15 cellular contexts compared by ENCODE assay signal in genomic region chr11:24609778-24610177, GRCh38.
DNase-seq lines count a peak whose midpoint lies in the region; ATAC-seq and TF ChIP-seq lines count a peak whose summit lies in the region.
"Had no signal": no experiment of that assay in that cellular context is flagged by ENCODE, and none has a peak within 500 bp of the region (broad histone marks: within the 10 kb centered on the region; RNA-seq: fewer than 3 reads in every experiment).

No MANE protein-coding gene starts in this region.

- H3K4me1 Mint-ChIP-seq in H9 (peaks cover 7 to 9% of the 10 kb centered on the region in 2 experiments; a peak in 2 of 4 replicates), nephron (peaks cover 12% of the 10 kb centered on the region)
- H3K4me1 Mint-ChIP-seq: B cell had no signal

- H3K79me1 ChIP-seq in H9 (ENCODE audit: insufficient read depth, low read depth, low read length, poor library complexity, severe bottlenecking) = no peaks in the 10 kb centered on the region

- no peak overlapping the region for H3K14ac ChIP-seq in H9 (ENCODE audit: insufficient read depth, low read length)

- H2BK12ac ChIP-seq in H9 (ENCODE audit: insufficient read length, low read depth, low read length) = no peak overlapping the region

- H3K4me3 ChIP-seq in A673 (ENCODE audit: low read depth, low read length, poor library complexity, severe bottlenecking) = no peak overlapping the region
- H3K4me3 ChIP-seq in OCI-LY1 (ENCODE audit: low read depth, low read length, poor library complexity, severe bottlenecking) = no peak overlapping the region
- H3K4me3 ChIP-seq: BLaER1 treated with 17β-estradiol and CSF1 and Interleukin-3, amounts not matched to agents 10 nM and 100 nM; HAP-1 had no signal

- DNase-seq in A673 (ENCODE audit: low spot score) (peak; percentile 0), H9 (no peak)
- DNase-seq: 8988T; CD8-positive, alpha-beta T cell; DMS 273 treated with DMSO at 0.1 percent for 48 hours; GDM1 had no signal

- intact Hi-C loops in A673 (cut with micrococcal nuclease; ENCODE audit: unreplicated experiment) = no loop called here

- TF ChIP-seq CTCF in A673 (conservative IDR thresholded peaks at IDR 0.05; ENCODE audit: low read depth, low read length) (no peak), H9 (conservative IDR thresholded peaks at IDR 0.05) (no peak), OCI-LY1 (IDR thresholded peaks at IDR 0.05; ENCODE audit: low read length) (no peak), nephron (IDR thresholded peaks at IDR 0.05; ENCODE audit: unreplicated experiment in 3 of 3) (no peak)

- H3K36me3 Mint-ChIP-seq in H9 (ENCODE audit: insufficient read depth in 1 of 3, low read depth in 3 of 3) (no peaks in the 10 kb centered on the region; a peak in 1 of 7 replicates), nephron (ENCODE audit: low read depth) (no peaks in the 10 kb centered on the region)
- H3K36me3 Mint-ChIP-seq: CD8-positive, alpha-beta T cell had no signal

- no peak overlapping the region for H2BK120ac ChIP-seq in H9 (ENCODE audit: low read depth, low read length, poor library complexity, severe bottlenecking)

- no peaks in the 10 kb centered on the region for H3K9me3 ChIP-seq in A673 (ENCODE audit: low read depth, low read length, poor library complexity, severe bottlenecking)
- H3K9me3 ChIP-seq in H9 (ENCODE audit: control insufficient read depth, low read depth, low read length) = no peaks in the 10 kb centered on the region
- H3K9me3 ChIP-seq in OCI-LY1 (ENCODE audit: low read length) = no peaks in the 10 kb centered on the region
- H3K9me3 ChIP-seq: BLaER1 treated with 17β-estradiol and CSF1 and Interleukin-3, amounts not matched to agents 10 nM and 100 nM; HAP-1 had no signal

- H2AFZ ChIP-seq in H9 (ENCODE audit: low read length) = no peak overlapping the region
- H2AFZ ChIP-seq in OCI-LY1 (ENCODE audit: low read length) = no peak overlapping the region

- H4K20me1 ChIP-seq in H9 (ENCODE audit: control insufficient read depth, insufficient read depth, insufficient read length) (no peaks in the 10 kb centered on the region), OCI-LY1 (ENCODE audit: insufficient read depth, low read length) (no peaks in the 10 kb centered on the region)
- H4K20me1 ChIP-seq: BLaER1 treated with 17β-estradiol and CSF1 and Interleukin-3, amounts not matched to agents 10 nM and 100 nM had no signal

- no peak overlapping the region for H3K18ac ChIP-seq in H9 (ENCODE audit: insufficient read length, low read depth, low read length)

- WGBS in H9 (ENCODE audit: extremely low coverage, insufficient read length, low lambda C conversion rate) = no CpG with 5 or more reads among the region's 4 CpGs

- no peak overlapping the region for H3T11ph ChIP-seq in H9 (ENCODE audit: low read length)

- H2AK5ac ChIP-seq in H9 (ENCODE audit: insufficient read length, low read length) = no peak overlapping the region

- H3K4me1 ChIP-seq in A673 (ENCODE audit: insufficient read depth, low read length, poor library complexity, severe bottlenecking) = no peaks in the 10 kb centered on the region
- no peaks in the 10 kb centered on the region for H3K4me1 ChIP-seq in H9 (ENCODE audit: insufficient read depth, low read length)
- peaks cover 63% of the 10 kb centered on the region for H3K4me1 ChIP-seq in OCI-LY1 (ENCODE audit: insufficient read depth, low read length, severe bottlenecking)
- H3K4me1 ChIP-seq: BLaER1 treated with 17β-estradiol and CSF1 and Interleukin-3, amounts not matched to agents 10 nM and 100 nM; HAP-1 had no signal

- CTCF ChIA-PET in A673 (lab: Charles Lee) = no interaction called here

- H3K4me3 Mint-ChIP-seq in H9 = no peak overlapping the region
- no peak overlapping the region for H3K4me3 Mint-ChIP-seq in nephron
- H3K4me3 Mint-ChIP-seq: B cell; CD8-positive, alpha-beta T cell had no signal

- no peak overlapping the region for H2BK20ac ChIP-seq in H9 (ENCODE audit: low read depth, low read length, poor library complexity, severe bottlenecking)

- BruUV-seq in A673 (replicated peaks; lab: Mats Ljungman, UMichigan) = no TSS peak

- no peak overlapping the region for H2BK15ac ChIP-seq in H9 (ENCODE audit: low read depth, low read length)

- H3K9me3 Mint-ChIP-seq in H9 (no peaks in the 10 kb centered on the region), nephron (no peaks in the 10 kb centered on the region)

- ATAC-seq in HG03139 (IDR thresholded peaks at IDR 0.05; ENCODE audit: unreplicated experiment) = no peak
- ATAC-seq in GM18517 (IDR thresholded peaks at IDR 0.05; ENCODE audit: unreplicated experiment) = no peak
- no peak for ATAC-seq in HG03097 (IDR thresholded peaks at IDR 0.05; ENCODE audit: low FRiP score, unreplicated experiment)
- ATAC-seq: CD8-positive, alpha-beta T cell had no signal

- H3K23ac ChIP-seq in H9 (ENCODE audit: insufficient read length, low read depth, low read length) = no peak overlapping the region

- no peak overlapping the region for H3K4ac ChIP-seq in H9 (ENCODE audit: low read depth, low read length)

- H3K27ac Mint-ChIP-seq in H9 (peak overlapping the region in 2 of 3 experiments; percentile 32 to 48; a peak in 3 of 7 replicates), nephron (peak overlapping the region in 2 of 3 experiments; percentile 15 to 32)
- H3K27ac Mint-ChIP-seq: B cell; CD8-positive, alpha-beta T cell had no signal

- no peaks in the 10 kb centered on the region for H3F3A ChIP-seq in OCI-LY1 (ENCODE audit: insufficient read depth, low read length)

- no peak overlapping the region for H3K4me2 ChIP-seq in H9 (ENCODE audit: insufficient read depth, insufficient read length, low read length)
- H3K4me2 ChIP-seq in OCI-LY1 (ENCODE audit: low read length) = no peak overlapping the region
- H3K4me2 ChIP-seq: BLaER1 treated with 17β-estradiol and CSF1 and Interleukin-3, amounts not matched to agents 10 nM and 100 nM; KMS-11 had no signal

- H4K8ac ChIP-seq in H9 (replicated peaks; ENCODE audit: insufficient read length, low read depth, low read length) = no peak overlapping the region

- POLR2A ChIA-PET in A673 (lab: Charles Lee; ENCODE audit: low non-redundant PET) = no interaction called here

- H3K23me2 ChIP-seq in H9 (ENCODE audit: insufficient read length, low read depth, low read length, poor library complexity, severe bottlenecking) = no peaks in the 10 kb centered on the region

- H3K79me2 ChIP-seq in H9 (ENCODE audit: insufficient read depth, low read length) (no peaks in the 10 kb centered on the region), OCI-LY1 (ENCODE audit: insufficient read depth, low read length) (no peaks in the 10 kb centered on the region)

- no peak overlapping the region for H2BK5ac ChIP-seq in H9 (ENCODE audit: insufficient read length, low read length)

- no peak overlapping the region for H4K5ac ChIP-seq in H9 (ENCODE audit: insufficient read length, low read depth, low read length)

- H3K27me3 ChIP-seq in A673 (replicated peaks; ENCODE audit: insufficient read depth, low read depth, low read length, poor library complexity) (no peaks in the 10 kb centered on the region), H9 (ENCODE audit: insufficient read depth, low read length) (no peaks in the 10 kb centered on the region), OCI-LY1 (ENCODE audit: insufficient read depth, low read length) (no peaks in the 10 kb centered on the region)
- H3K27me3 ChIP-seq: BLaER1 treated with 17β-estradiol and CSF1 and Interleukin-3, amounts not matched to agents 10 nM and 100 nM had no signal

- no peaks in the 10 kb centered on the region for H3K9me2 ChIP-seq in OCI-LY1 (ENCODE audit: low read depth, low read length)

- H3K36me3 ChIP-seq in A673 (ENCODE audit: insufficient read depth, low read length, poor library complexity, severe bottlenecking) = no peaks in the 10 kb centered on the region
- no peaks in the 10 kb centered on the region for H3K36me3 ChIP-seq in OCI-LY1 (ENCODE audit: insufficient read depth, low read length)
- H3K36me3 ChIP-seq: BLaER1 treated with 17β-estradiol and CSF1 and Interleukin-3, amounts not matched to agents 10 nM and 100 nM; HAP-1 had no signal

- no peak overlapping the region for H3K56ac ChIP-seq in H9 (ENCODE audit: insufficient read length, low read depth, low read length)

- no peak overlapping the region for H4K91ac ChIP-seq in H9 (ENCODE audit: insufficient read length, low read depth, low read length)

- H3K27ac ChIP-seq in A673 (ENCODE audit: low read depth, low read length, poor library complexity, severe bottlenecking) = no peak overlapping the region
- H3K27ac ChIP-seq in H9 (ENCODE audit: insufficient read length, low read depth, low read length) = no peak overlapping the region
- peak overlapping the region; percentile 61 for H3K27ac ChIP-seq in OCI-LY1 (ENCODE audit: low read depth, low read length, poor library complexity, severe bottlenecking)
- H3K27ac ChIP-seq: BLaER1 treated with 17β-estradiol and CSF1 and Interleukin-3, amounts not matched to agents 10 nM and 100 nM; KMS-11 had no signal

- H3K9ac ChIP-seq in H9 (ENCODE audit: extremely low read depth, insufficient read length, low read length) (no peak overlapping the region), OCI-LY1 (ENCODE audit: low read length) (no peak overlapping the region)
- H3K9ac ChIP-seq: BLaER1 treated with 17β-estradiol and CSF1 and Interleukin-3, amounts not matched to agents 10 nM and 100 nM; KMS-11 had no signal

- no peaks in the 10 kb centered on the region for H3K27me3 Mint-ChIP-seq in H9 (ENCODE audit: low read depth)
- no peaks in the 10 kb centered on the region for H3K27me3 Mint-ChIP-seq in nephron (ENCODE audit: low read depth)
- H3K27me3 Mint-ChIP-seq: B cell had no signal
